Comparison of ENCODE assay signal across 6 cellular contexts in the genomic region with DNA sequence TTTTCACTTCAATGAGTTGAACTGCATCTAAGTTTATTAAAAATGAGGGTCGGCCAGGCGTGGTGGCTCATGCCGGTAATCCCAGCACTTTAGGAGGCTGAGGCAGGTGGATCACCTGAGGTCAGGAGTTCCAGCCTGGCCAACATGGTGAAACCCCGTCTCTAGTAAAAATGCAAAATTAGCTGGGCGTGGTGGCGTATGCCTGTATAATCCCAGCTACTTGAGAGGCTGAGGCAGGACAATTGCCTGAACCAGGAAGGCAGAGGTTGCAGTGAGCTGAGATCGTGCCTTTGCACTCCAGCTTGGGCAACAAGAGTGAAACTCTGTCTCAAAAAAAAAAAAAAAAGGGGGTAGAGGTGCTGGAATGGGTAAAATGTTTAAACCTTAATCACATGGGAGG. TPM values are rescaled to one million over a fixed set of nuclear protein-coding genes. Genes with fewer than 3 reads are reported as not detected.
DNase-seq lines count a peak whose midpoint lies in the region; ATAC-seq and TF ChIP-seq lines count a peak whose summit lies in the region.
"Not testable (repeated sequence)": the region's sequence is repeated elsewhere in the genome, so short reads cannot be mapped to it uniquely, and the experiment has no call there.

No MANE protein-coding gene starts in this region.

- not testable (repeated sequence) for H3K4me1 Mint-ChIP-seq in CD4-positive, alpha-beta memory T cell; activated T-cell treated with anti-CD3 and anti-CD28 coated beads, Interleukin-2, amount 50 U/mL, for 24 hours (ENCODE audit: low read depth); activated naive CD8-positive, alpha-beta T cell treated with anti-CD3 and anti-CD28 coated beads for 36 hours; effector memory CD8-positive, alpha-beta T cell (ENCODE audit: low read depth in 2 of 2); naive B cell; progenitor cell of endocrine pancreas (ENCODE audit: low read depth)

- H3K36me3 ChIP-seq in CD4-positive, alpha-beta memory T cell (ENCODE audit: insufficient read depth, low read length): peaks cover 68% of the 10 kb centered on the region

- CTCF ChIA-PET in CD4-positive, alpha-beta memory T cell (lab: Charles Lee; ENCODE audit: partially characterized antibody): interaction anchor here (1.0 to 5.9 kb wide), 6 partner anchors 9 to 146 kb away, joined by 3 to 20 read pairs (median 4); partner anchors contain the start of genes DNAAF2, KLHDC2 and NEMF

- not testable (repeated sequence) for H3K27ac ChIP-seq in CD4-positive, alpha-beta memory T cell (ENCODE audit: low read depth, low read length)

- H3K4me3 ChIP-seq in CD4-positive, alpha-beta memory T cell (ENCODE audit: low read length in 2 of 2): not testable (repeated sequence)

- not testable (repeated sequence) for H3K27me3 ChIP-seq in CD4-positive, alpha-beta memory T cell (ENCODE audit: insufficient read depth, low read length)

- H3K9me3 Mint-ChIP-seq in CD4-positive, alpha-beta memory T cell; activated T-cell treated with anti-CD3 and anti-CD28 coated beads, Interleukin-2, amount 50 U/mL, for 24 hours; activated naive CD8-positive, alpha-beta T cell treated with anti-CD3 and anti-CD28 coated beads for 36 hours; effector memory CD8-positive, alpha-beta T cell; naive B cell; progenitor cell of endocrine pancreas (ENCODE audit: low read depth): not testable (repeated sequence)

- not testable (repeated sequence) for ATAC-seq in effector memory CD8-positive, alpha-beta T cell (replicated peaks); naive B cell (ENCODE audit: low read depth in 2 of 2)

- H3K27me3 Mint-ChIP-seq in CD4-positive, alpha-beta memory T cell; activated T-cell treated with anti-CD3 and anti-CD28 coated beads, Interleukin-2, amount 50 U/mL, for 24 hours; activated naive CD8-positive, alpha-beta T cell treated with anti-CD3 and anti-CD28 coated beads for 36 hours; effector memory CD8-positive, alpha-beta T cell; naive B cell; progenitor cell of endocrine pancreas: not testable (repeated sequence)

- not testable (repeated sequence) for DNase-seq in CD4-positive, alpha-beta memory T cell; activated T-cell treated with anti-CD3 and anti-CD28 coated beads, Interleukin-2, amount 50 U/mL, for 24 hours; activated naive CD8-positive, alpha-beta T cell treated with anti-CD3 and anti-CD28 coated beads for 36 hours; effector memory CD8-positive, alpha-beta T cell; naive B cell; progenitor cell of endocrine pancreas (ENCODE audit: low spot score, unreplicated experiment)

- H3K4me1 ChIP-seq in CD4-positive, alpha-beta memory T cell (ENCODE audit: insufficient read depth, low read length): not testable (repeated sequence)

- TF ChIP-seq CTCF in progenitor cell of endocrine pancreas (IDR thresholded peaks at IDR 0.05; ENCODE audit: unreplicated experiment): not testable (repeated sequence)

- H3K9me3 ChIP-seq in CD4-positive, alpha-beta memory T cell (ENCODE audit: control insufficient read depth in 1 of 2, low read length in 2 of 2): not testable (repeated sequence)

- peak overlapping the region in 4 of 7 donors; percentile 17 to 68 (median 44) for H3K27ac Mint-ChIP-seq in CD4-positive, alpha-beta memory T cell
- H3K27ac Mint-ChIP-seq in activated T-cell treated with anti-CD3 and anti-CD28 coated beads, Interleukin-2, amount 50 U/mL, for 24 hours: peak overlapping the region; percentile 65
- H3K27ac Mint-ChIP-seq in activated naive CD8-positive, alpha-beta T cell treated with anti-CD3 and anti-CD28 coated beads for 36 hours: peak overlapping the region; percentile 4
- H3K27ac Mint-ChIP-seq in effector memory CD8-positive, alpha-beta T cell: peak overlapping the region; percentile 51 to 65
- H3K27ac Mint-ChIP-seq in naive B cell (peak overlapping the region in 4 of 6 donors; percentile 20 to 74 (median 48)), progenitor cell of endocrine pancreas (peak overlapping the region; percentile 29)

- intact Hi-C loops in CD4-positive, alpha-beta memory T cell (cut with micrococcal nuclease): not testable (repeated sequence)

- H3K36me3 Mint-ChIP-seq in CD4-positive, alpha-beta memory T cell: peaks cover 40 to 86% of the 10 kb centered on the region in 2 donors
- H3K36me3 Mint-ChIP-seq in activated T-cell treated with anti-CD3 and anti-CD28 coated beads, Interleukin-2, amount 50 U/mL, for 24 hours (ENCODE audit: low read depth): peaks cover 91% of the 10 kb centered on the region
- H3K36me3 Mint-ChIP-seq in activated naive CD8-positive, alpha-beta T cell treated with anti-CD3 and anti-CD28 coated beads for 36 hours: not testable (repeated sequence)
- peaks cover 87% of the 10 kb centered on the region for H3K36me3 Mint-ChIP-seq in effector memory CD8-positive, alpha-beta T cell (ENCODE audit: insufficient read depth)
- H3K36me3 Mint-ChIP-seq in naive B cell (peaks cover 6 to 15% of the 10 kb centered on the region in 2 donors), progenitor cell of endocrine pancreas (ENCODE audit: insufficient read depth) (peaks cover 29% of the 10 kb centered on the region)

- POLR2A ChIA-PET in CD4-positive, alpha-beta memory T cell (lab: Charles Lee; ENCODE audit: partially characterized antibody): interaction anchor here (2.2 to 5.8 kb wide), 2 partner anchors 11 to 161 kb away, joined by 5 to 47 read pairs; partner anchors contain the start of genes KLHDC2, MGAT2 and RPL36AL

- not testable (repeated sequence) for H3K4me3 Mint-ChIP-seq in CD4-positive, alpha-beta memory T cell; activated T-cell treated with anti-CD3 and anti-CD28 coated beads, Interleukin-2, amount 50 U/mL, for 24 hours; activated naive CD8-positive, alpha-beta T cell treated with anti-CD3 and anti-CD28 coated beads for 36 hours; effector memory CD8-positive, alpha-beta T cell; naive B cell; progenitor cell of endocrine pancreas (ENCODE audit: low read depth)

RNA-seq across cellular contexts. Expression of gene KLHDC2, which starts 13.1 kb away (rescaled TPM):
- total RNA-seq in CD4-positive, alpha-beta memory T cell: 10 to 100 TPM; 84.0 to 86.4 TPM
- polyA plus RNA-seq in CD4-positive, alpha-beta memory T cell: 10 to 100 TPM; 96.5 to 97.0 TPM
- total RNA-seq in activated naive CD8-positive, alpha-beta T cell treated with anti-CD3 and anti-CD28 coated beads for 36 hours: 10 to 100 TPM; 20.8 to 21.5 TPM
- 10 to 100 TPM; 58.0 to 91.4 (median 80.0) TPM for polyA plus RNA-seq in naive B cell (ENCODE audit: low read depth in 6 of 6)
- 79.9 and 80.0 TPM in 2 replicates for total RNA-seq in progenitor cell of endocrine pancreas

Comparison
In these comparisons a context has a peak if more than half of its experiments do, and no peak if none do; other contexts are left out.
1. H3K27ac Mint-ChIP-seq: peak in every context shown above with its lines; median percentile 65 in activated T-cell treated with anti-CD3 and anti-CD28 coated beads, Interleukin-2, amount 50 U/mL, for 24 hours; 58 in effector memory CD8-positive, alpha-beta T cell; 48 in naive B cell; 44 in CD4-positive, alpha-beta memory T cell; 29 in progenitor cell of endocrine pancreas; 4 in activated naive CD8-positive, alpha-beta T cell treated with anti-CD3 and anti-CD28 coated beads for 36 hours.